8 cellular contexts compared by ENCODE assay signal in genomic region chr11:83292709-83293435, GRCh38. TPM values are rescaled to one million over a fixed set of nuclear protein-coding genes. Genes with fewer than 3 reads are reported as not detected.
DNase-seq lines count a peak whose midpoint lies in the region; ATAC-seq and TF ChIP-seq lines count a peak whose summit lies in the region.

No MANE protein-coding gene starts in this region.

- H3K4me3 Mint-ChIP-seq in CD8-positive, alpha-beta memory T cell, result peak overlapping the region; percentile 3 to 76 (median 58)
- H3K4me3 Mint-ChIP-seq in activated T-cell treated with anti-CD3 and anti-CD28 coated beads, Interleukin-2, amount 50 U/mL, for 4 hours, result peak overlapping the region; percentile 42
- peak overlapping the region; percentile 34 for H3K4me3 Mint-ChIP-seq in osteocyte (ENCODE audit: unreplicated experiment)

- TF ChIP-seq POLR2A in suprapubic skin (IDR thresholded peaks at IDR 0.05), result no peak

- peak; percentile 52 for ATAC-seq in GM18858 (IDR thresholded peaks at IDR 0.05; ENCODE audit: unreplicated experiment)
- peak; percentile 53 for ATAC-seq in HG03097 (IDR thresholded peaks at IDR 0.05; ENCODE audit: low FRiP score, unreplicated experiment)
- peak; percentile 90 for ATAC-seq in activated T-cell treated with anti-CD3 and anti-CD28 coated beads, Interleukin-2, amount 50 U/mL, for 4 hours
- ATAC-seq in foreskin keratinocyte, result peak; percentile 92

- H3K36me3 ChIP-seq in CD8-positive, alpha-beta memory T cell (ENCODE audit: insufficient read depth, low read length), result no peaks in the 10 kb centered on the region
- H3K36me3 ChIP-seq in suprapubic skin, result no peaks in the 10 kb centered on the region

- no peak for TF ChIP-seq EP300 in suprapubic skin (IDR thresholded peaks at IDR 0.05)

- peak overlapping the region in 3 of 8 donors; percentile 48 to 77 (median 67) for H3K27ac Mint-ChIP-seq in CD8-positive, alpha-beta memory T cell
- H3K27ac Mint-ChIP-seq in osteocyte (ENCODE audit: unreplicated experiment), result no peak overlapping the region

- CTCF ChIA-PET in CD8-positive, alpha-beta memory T cell (lab: Charles Lee), result interaction anchor here (0.9 to 1.9 kb wide), 9 partner anchors 9 to 425 kb away, joined by 3 to 20 read pairs (median 4); partner anchors contain the start of gene DDIAS

- TF ChIP-seq CTCF in foreskin keratinocyte (conservative IDR thresholded peaks at IDR 0.05) (peak; percentile 78), osteocyte (IDR thresholded peaks at IDR 0.05) (peak; percentile 77), suprapubic skin (IDR thresholded peaks at IDR 0.05) (peak in 1 of 2 donors; percentile 60)

- H3K4me1 ChIP-seq in CD8-positive, alpha-beta memory T cell (ENCODE audit: insufficient read depth, low read length), result no peaks in the 10 kb centered on the region
- no peaks in the 10 kb centered on the region for H3K4me1 ChIP-seq in foreskin keratinocyte
- no peaks in the 10 kb centered on the region for H3K4me1 ChIP-seq in suprapubic skin

- H3K4me1 Mint-ChIP-seq in CD8-positive, alpha-beta memory T cell, result peaks cover 5 to 6% (median 5%) of the 10 kb centered on the region in 3 donors
- H3K4me1 Mint-ChIP-seq in activated T-cell treated with anti-CD3 and anti-CD28 coated beads, Interleukin-2, amount 50 U/mL, for 4 hours (ENCODE audit: low read depth), result peaks cover 12% of the 10 kb centered on the region
- H3K4me1 Mint-ChIP-seq in osteocyte (ENCODE audit: unreplicated experiment), result peaks cover 3% of the 10 kb centered on the region

- no peaks in the 10 kb centered on the region for H3K9me3 ChIP-seq in CD8-positive, alpha-beta memory T cell (ENCODE audit: low read length)
- H3K9me3 ChIP-seq in suprapubic skin, result no peaks in the 10 kb centered on the region

- no peaks in the 10 kb centered on the region for H3K27me3 ChIP-seq in CD8-positive, alpha-beta memory T cell (ENCODE audit: insufficient read depth, low read length, poor library complexity, severe bottlenecking)
- H3K27me3 ChIP-seq in foreskin keratinocyte, result no peaks in the 10 kb centered on the region
- H3K27me3 ChIP-seq in suprapubic skin, result no peaks in the 10 kb centered on the region

- POLR2A ChIA-PET in CD8-positive, alpha-beta memory T cell (lab: Charles Lee), result interaction anchor here (0.5 kb wide), 2 partner anchors 114 to 423 kb away, joined by 3 read pairs; no protein-coding TSS in a partner anchor

- DNase-seq in CD8-positive, alpha-beta memory T cell, result peak in 3 of 5 donors; percentile 9 to 47 (median 17)
- peak; percentile 7 for DNase-seq in NCI-H345 treated with DMSO at 0.1 percent for 48 hours (lab: John Stamatoyannopoulos, UW; ENCODE audit: unreplicated experiment)
- no peak for DNase-seq in activated T-cell treated with anti-CD3 and anti-CD28 coated beads, Interleukin-2, amount 50 U/mL, for 4 hours
- DNase-seq in foreskin keratinocyte, result peak; percentile 27 to 53
- DNase-seq in osteocyte (ENCODE audit: extremely low spot score, unreplicated experiment), result no peak
- DNase-seq in suprapubic skin (ENCODE audit: low spot score in 2 of 2), result no peak

- peaks cover 6 to 24% of the 10 kb centered on the region in 2 donors for H3K27me3 Mint-ChIP-seq in CD8-positive, alpha-beta memory T cell
- peaks cover 5% of the 10 kb centered on the region for H3K27me3 Mint-ChIP-seq in activated T-cell treated with anti-CD3 and anti-CD28 coated beads, Interleukin-2, amount 50 U/mL, for 4 hours (ENCODE audit: low read depth)
- H3K27me3 Mint-ChIP-seq in osteocyte (ENCODE audit: unreplicated experiment), result peaks cover 56% of the 10 kb centered on the region

- H3K36me3 Mint-ChIP-seq in CD8-positive, alpha-beta memory T cell, result no peaks in the 10 kb centered on the region
- no peaks in the 10 kb centered on the region for H3K36me3 Mint-ChIP-seq in activated T-cell treated with anti-CD3 and anti-CD28 coated beads, Interleukin-2, amount 50 U/mL, for 4 hours (ENCODE audit: insufficient read depth)
- no peaks in the 10 kb centered on the region for H3K36me3 Mint-ChIP-seq in osteocyte (ENCODE audit: unreplicated experiment)

- H3K9me3 Mint-ChIP-seq in CD8-positive, alpha-beta memory T cell, result peaks cover 0 to 2% (median 0%) of the 10 kb centered on the region in 5 donors
- no peaks in the 10 kb centered on the region for H3K9me3 Mint-ChIP-seq in activated T-cell treated with anti-CD3 and anti-CD28 coated beads, Interleukin-2, amount 50 U/mL, for 4 hours
- no peaks in the 10 kb centered on the region for H3K9me3 Mint-ChIP-seq in osteocyte (ENCODE audit: unreplicated experiment)

- 44% methylated on average over 7 of the region's 7 CpGs for WGBS in suprapubic skin

- no peak overlapping the region for H3K27ac ChIP-seq in CD8-positive, alpha-beta memory T cell (ENCODE audit: low read depth, low read length)
- H3K27ac ChIP-seq in foreskin keratinocyte, result no peak overlapping the region
- no peak overlapping the region for H3K27ac ChIP-seq in suprapubic skin

- H3K4me3 ChIP-seq in CD8-positive, alpha-beta memory T cell (ENCODE audit: low read length), result no peak overlapping the region
- no peak overlapping the region for H3K4me3 ChIP-seq in suprapubic skin

RNA-seq across cellular contexts. Expression of gene CCDC90B, which starts 6.7 kb away (rescaled TPM):
- total RNA-seq in CD8-positive, alpha-beta memory T cell, result 10 to 100 TPM; 36.7 to 40.6 TPM
- polyA plus RNA-seq in CD8-positive, alpha-beta memory T cell, result 58.9 TPM
- total RNA-seq in activated T-cell treated with anti-CD3 and anti-CD28 coated beads, Interleukin-2, amount 50 U/mL, for 4 hours, result 10 to 100 TPM; 22.8 to 30.1 (median 23.6) TPM
- total RNA-seq in foreskin keratinocyte (52.5 and 53.4 TPM in 2 replicates), osteocyte (33.3 and 42.4 TPM in 2 replicates), suprapubic skin (10 to 100 TPM; 20.6 to 34.1 (median 25.2) TPM)
- 41.8 and 45.9 TPM in 2 replicates for polyA plus RNA-seq in foreskin keratinocyte

Comparison
In these comparisons a context has a peak if more than half of its experiments do, and no peak if none do; other contexts are left out.
1. DNase-seq: peak in CD8-positive, alpha-beta memory T cell (3 of 5), NCI-H345 treated with DMSO at 0.1 percent for 48 hours (single experiment) and foreskin keratinocyte (2 of 2); none in activated T-cell treated with anti-CD3 and anti-CD28 coated beads, Interleukin-2, amount 50 U/mL, for 4 hours (single experiment), osteocyte (single experiment) and suprapubic skin (0 of 2).
2. Peak in every context shown above with its lines, with median percentiles within 50 percentile points of each other: H3K4me3 Mint-ChIP-seq and ATAC-seq.